In the genomic region with DNA sequence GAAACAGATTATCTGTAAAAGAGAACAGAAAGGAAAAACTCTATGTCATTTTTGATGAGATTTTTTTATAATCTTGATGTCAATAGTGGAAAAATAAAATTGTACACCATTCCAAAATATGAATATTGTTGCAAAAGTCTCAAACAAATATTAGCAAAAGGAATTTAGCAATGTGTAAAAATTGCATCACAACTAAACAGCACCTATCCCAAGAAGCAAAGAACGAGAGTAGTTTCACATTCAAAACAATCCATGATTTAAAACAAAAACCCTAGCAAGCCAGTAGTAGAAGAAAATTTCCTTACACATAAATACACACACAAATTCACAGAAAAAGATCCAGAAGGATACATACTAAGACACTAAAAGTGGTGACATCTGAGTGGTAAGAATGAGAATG, we compare ENCODE assay signal across 24 cellular contexts.
"Had no signal": no experiment of that assay in that cellular context is flagged by ENCODE, and none has a peak within 500 bp of the region (broad histone marks: within the 10 kb centered on the region; RNA-seq: fewer than 3 reads in every experiment).

No MANE protein-coding gene starts in this region.

- H3K27me3 ChIP-seq: ascending aorta, brain microvascular endothelial cell, colonic mucosa, dorsolateral prefrontal cortex, foreskin keratinocyte, thyroid gland had no signal

- ATAC-seq: activated CD8-positive, alpha-beta memory T cell treated with anti-CD3 and anti-CD28 coated beads, Interleukin-2, amount 10 ng/mL, durations not matched to agents 7 days and 5 days; effector memory CD8-positive, alpha-beta T cell; esophagus mucosa; foreskin keratinocyte; mucosa of descending colon; right cardiac atrium; stimulated activated naive CD8-positive, alpha-beta T cell treated with anti-CD3 and anti-CD28 coated beads, Interleukin-15, Interleukin-2, amounts not matched to agents 100 U/mL and 50 U/mL, for 24 hours had no signal

- DNase-seq: activated CD4-positive, alpha-beta memory T cell treated with anti-CD3 and anti-CD28 coated beads, Interleukin-2, amount 10 ng/mL, durations not matched to agents 7 days and 5 days; activated CD4-positive, alpha-beta T cell treated with anti-CD3 and anti-CD28 coated beads for 48 hours; activated CD4-positive, CD25-positive, alpha-beta regulatory T cell; activated CD8-positive, alpha-beta memory T cell treated with anti-CD3 and anti-CD28 coated beads, Interleukin-2, amount 10 ng/mL, durations not matched to agents 7 days and 5 days; activated gamma-delta T cell treated with Interleukin-2 at 50 U/mL for 16 hours; activated T-cell treated with anti-CD3 and anti-CD28 coated beads for 4 hours; brain microvascular endothelial cell; central memory CD4-positive, alpha-beta T cell; colonic mucosa; dorsolateral prefrontal cortex; effector memory CD8-positive, alpha-beta T cell; foreskin keratinocyte; kidney glomerular epithelial cell; mucosa of descending colon; nephron progenitor cell; right cardiac atrium; stimulated activated CD4-positive, alpha-beta T cell treated with anti-CD3 and anti-CD28 coated beads, Interleukin-12 subunit alpha, Interleukin-12 subunit beta, amount 100 ng/mL, for 4 hours; stimulated activated CD4-positive, alpha-beta T cell treated with anti-CD3 and anti-CD28 coated beads, Interleukin-4, amount 100 ng/mL, for 4 hours; stimulated activated naive CD8-positive, alpha-beta T cell treated with anti-CD3 and anti-CD28 coated beads, Interleukin-15, Interleukin-2, amounts not matched to agents 100 U/mL and 50 U/mL, for 24 hours; thyroid gland had no signal

- H3K4me3 ChIP-seq: ascending aorta, colonic mucosa, dorsolateral prefrontal cortex, mucosa of descending colon, thyroid gland had no signal

- H3K27ac ChIP-seq: ascending aorta, brain microvascular endothelial cell, colonic mucosa, dorsolateral prefrontal cortex, foreskin keratinocyte, parathyroid adenoma, thyroid gland had no signal

- FAIRE-seq: endothelial cell of umbilical vein had no signal

- H3K4me1 ChIP-seq: ascending aorta, colonic mucosa, foreskin keratinocyte, parathyroid adenoma had no signal

- H3K9me3 ChIP-seq: ascending aorta, colonic mucosa, mucosa of descending colon, thyroid gland had no signal

- H3K36me3 ChIP-seq: ascending aorta, brain microvascular endothelial cell, colonic mucosa, thyroid gland had no signal
